Comparison of ENCODE assay signal across 9 cellular contexts in the genomic region with DNA sequence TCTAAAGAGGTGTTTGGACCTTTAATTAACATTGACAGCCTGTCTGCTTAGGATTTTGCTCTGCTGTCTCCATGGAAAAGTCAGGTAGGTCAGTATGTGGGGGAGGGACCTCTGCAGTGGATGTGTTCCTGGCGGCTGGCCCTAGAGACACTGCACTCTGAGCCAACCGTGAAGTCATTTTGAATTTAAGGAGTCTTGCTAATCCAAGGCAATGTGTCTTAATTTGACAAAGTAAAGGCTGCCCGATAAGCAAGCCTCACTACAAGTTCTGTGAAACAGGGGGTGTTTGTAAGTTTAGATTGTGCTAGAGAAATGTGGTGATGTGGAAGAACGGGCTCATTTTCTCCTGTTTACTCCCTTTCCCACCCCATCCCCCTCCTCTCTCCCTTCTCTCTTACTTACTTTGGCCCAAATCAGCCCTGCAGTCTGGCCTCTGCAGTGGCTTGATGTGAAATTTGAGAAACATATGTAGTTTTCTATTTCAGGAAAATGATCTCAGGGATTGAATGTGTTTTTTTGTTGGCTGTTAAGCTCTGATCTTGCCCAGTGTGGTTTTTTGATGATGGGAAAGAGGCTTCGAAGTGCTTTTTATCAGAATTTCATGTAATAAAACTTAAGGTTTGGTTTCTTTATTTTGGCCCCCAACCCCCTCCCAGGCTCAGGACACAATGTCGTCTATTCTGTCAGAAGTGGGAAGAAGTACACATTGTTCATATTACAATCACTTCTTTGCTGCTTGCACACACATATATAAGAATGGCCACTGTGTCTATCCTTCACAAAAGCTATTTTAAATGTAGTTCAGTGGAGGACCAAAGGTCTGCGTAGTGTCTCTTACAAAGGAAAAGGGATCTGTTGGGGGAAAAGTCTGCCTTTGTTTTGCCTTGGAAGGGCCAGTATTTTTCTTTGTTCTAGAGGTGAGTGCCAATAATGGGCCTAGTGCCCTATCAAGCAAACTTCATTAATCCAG.
DNase-seq lines count a peak whose midpoint lies in the region; ATAC-seq and TF ChIP-seq lines count a peak whose summit lies in the region.
"Had no signal": no experiment of that assay in that cellular context is flagged by ENCODE, and none has a peak within 500 bp of the region (broad histone marks: within the 10 kb centered on the region; RNA-seq: fewer than 3 reads in every experiment).

No MANE protein-coding gene starts in this region.

- no peaks in the 10 kb centered on the region for H3K36me3 Mint-ChIP-seq in osteocyte (ENCODE audit: unreplicated experiment)
- no peaks in the 10 kb centered on the region for H3K36me3 Mint-ChIP-seq in activated CD4-positive, alpha-beta T cell treated with anti-CD3 and anti-CD28 coated beads for 36 hours (ENCODE audit: low read depth)

- DNase-seq in GM03348 (ENCODE audit: low spot score) (peak; percentile 51), SJCRH30 (peak; percentile 84 to 94), globus pallidus (ENCODE audit: low spot score) (peak; percentile 65), osteocyte (ENCODE audit: extremely low spot score, unreplicated experiment) (no peak), RWPE1 (ENCODE audit: low spot score) (no peak)
- no peak for DNase-seq in activated CD4-positive, alpha-beta T cell treated with anti-CD3 and anti-CD28 coated beads for 36 hours
- DNase-seq in activated CD4-positive, alpha-beta T cell treated with anti-CD3 and anti-CD28 coated beads, Interleukin-2, amount 50 U/mL, for 48 hours: no peak

- peaks cover 37% of the 10 kb centered on the region for H3K4me1 ChIP-seq in SJCRH30

- no peaks in the 10 kb centered on the region for H3K27me3 ChIP-seq in SJCRH30

- peak overlapping the region; percentile 88 for H3K27ac Mint-ChIP-seq in osteocyte (ENCODE audit: unreplicated experiment)
- no peak overlapping the region for H3K27ac Mint-ChIP-seq in activated CD4-positive, alpha-beta T cell treated with anti-CD3 and anti-CD28 coated beads for 36 hours
- H3K27ac Mint-ChIP-seq: activated naive CD8-positive, alpha-beta T cell had no signal

- H3K9me3 Mint-ChIP-seq in osteocyte (ENCODE audit: unreplicated experiment): no peaks in the 10 kb centered on the region
- no peaks in the 10 kb centered on the region for H3K9me3 Mint-ChIP-seq in activated CD4-positive, alpha-beta T cell treated with anti-CD3 and anti-CD28 coated beads for 36 hours (ENCODE audit: low read depth)

- peaks cover 41% of the 10 kb centered on the region for H3K4me1 Mint-ChIP-seq in osteocyte (ENCODE audit: unreplicated experiment)
- peaks cover 12% of the 10 kb centered on the region for H3K4me1 Mint-ChIP-seq in activated CD4-positive, alpha-beta T cell treated with anti-CD3 and anti-CD28 coated beads for 36 hours

- TF ChIP-seq CTCF in osteocyte (IDR thresholded peaks at IDR 0.05) (no peak), RWPE1 (conservative IDR thresholded peaks at IDR 0.05; ENCODE audit: low read depth) (no peak)

- 0 out of 2 replicates have a peak, but pooled peaks cover 3% of the 10 kb centered on the region for H3K9me3 ChIP-seq in SJCRH30 (replicated peaks)

- no peak overlapping the region for H3K4me3 Mint-ChIP-seq in osteocyte (ENCODE audit: unreplicated experiment)
- H3K4me3 Mint-ChIP-seq in activated CD4-positive, alpha-beta T cell treated with anti-CD3 and anti-CD28 coated beads for 36 hours: no peak overlapping the region
- H3K4me3 Mint-ChIP-seq: activated naive CD8-positive, alpha-beta T cell had no signal

- POLR2A ChIA-PET in RWPE1 (lab: Yijun Ruan, JAX; ENCODE audit: low non-redundant PET): no interaction called here
- POLR2A ChIA-PET in activated CD4-positive, alpha-beta T cell treated with anti-CD3 and anti-CD28 coated beads for 36 hours (lab: Charles Lee): no interaction called here

- peak overlapping the region; percentile 28 for H3K4me3 ChIP-seq in SJCRH30

- H3K36me3 ChIP-seq in SJCRH30: no peaks in the 10 kb centered on the region

- no peak for ATAC-seq in GM21367 (IDR thresholded peaks at IDR 0.05; ENCODE audit: unreplicated experiment)
- ATAC-seq in activated CD4-positive, alpha-beta T cell treated with anti-CD3 and anti-CD28 coated beads for 36 hours: no peak

- CTCF ChIA-PET in RWPE1 (lab: Yijun Ruan, JAX): interaction anchor here (0.7 to 1.1 kb wide), 2 partner anchors 15 to 94 kb away, joined by 3 to 4 read pairs; no protein-coding TSS in a partner anchor
- CTCF ChIA-PET in activated CD4-positive, alpha-beta T cell treated with anti-CD3 and anti-CD28 coated beads for 36 hours (lab: Charles Lee): interaction anchor here (0.7 to 0.8 kb wide), 2 partner anchors 31 to 32 kb away, joined by 3 read pairs; no protein-coding TSS in a partner anchor

- H3K27ac ChIP-seq in SJCRH30 (peak overlapping the region; percentile 86), RWPE1 (no peak overlapping the region)

- H3K27me3 Mint-ChIP-seq in osteocyte (ENCODE audit: unreplicated experiment): no peaks in the 10 kb centered on the region
- H3K27me3 Mint-ChIP-seq in activated CD4-positive, alpha-beta T cell treated with anti-CD3 and anti-CD28 coated beads for 36 hours: no peaks in the 10 kb centered on the region
- H3K27me3 Mint-ChIP-seq: activated naive CD8-positive, alpha-beta T cell had no signal

- intact Hi-C loops in activated CD4-positive, alpha-beta T cell treated with anti-CD3 and anti-CD28 coated beads for 36 hours (cut with DNase I, micrococcal nuclease): no loop called here

Comparison
In these comparisons a context has a peak if more than half of its experiments do, and no peak if none do; other contexts are left out.
1. DNase-seq: peak in GM03348 (single experiment), SJCRH30 (2 of 2) and globus pallidus (single experiment); none in osteocyte (single experiment), RWPE1 (single experiment), activated CD4-positive, alpha-beta T cell treated with anti-CD3 and anti-CD28 coated beads for 36 hours (single experiment) and activated CD4-positive, alpha-beta T cell treated with anti-CD3 and anti-CD28 coated beads, Interleukin-2, amount 50 U/mL, for 48 hours (0 of 2).